Comparison of ENCODE assay signal across 7 cellular contexts in genomic region chr1:70204578-70204977, GRCh38. TPM values are rescaled to one million over a fixed set of nuclear protein-coding genes. Genes with fewer than 3 reads are reported as not detected.
DNase-seq lines count a peak whose midpoint lies in the region; ATAC-seq and TF ChIP-seq lines count a peak whose summit lies in the region.

No MANE protein-coding gene starts in this region.

- peak overlapping the region; percentile 96 for H3K4me2 ChIP-seq in SU-DHL-6 (ENCODE audit: low read depth, low read length, poor library complexity, severe bottlenecking)

- H3K36me3 Mint-ChIP-seq in HFFc6 (ENCODE audit: low read depth) = peaks cover 13% of the 10 kb centered on the region

- H3K27me3 ChIP-seq in SU-DHL-6 (ENCODE audit: low read length) = no peaks in the 10 kb centered on the region
- no peaks in the 10 kb centered on the region for H3K27me3 ChIP-seq in skeletal muscle tissue (ENCODE audit: control insufficient read depth in 3 of 3, insufficient read depth in 3 of 3, low read length in 3 of 3)

- no peaks in the 10 kb centered on the region for H3K9me2 ChIP-seq in SU-DHL-6 (replicated peaks; ENCODE audit: insufficient read depth, low read length)

- ATAC-seq in HG03280 (IDR thresholded peaks at IDR 0.05; ENCODE audit: unreplicated experiment) = no peak

- peak overlapping the region; percentile 99 for H3K4me3 Mint-ChIP-seq in HFFc6

- no peaks in the 10 kb centered on the region for H4K20me1 ChIP-seq in SU-DHL-6 (ENCODE audit: low read depth, low read length)

- no peaks in the 10 kb centered on the region for H3K27me3 Mint-ChIP-seq in HFFc6 (ENCODE audit: insufficient read depth)

- H3K79me2 ChIP-seq in SU-DHL-6 (ENCODE audit: insufficient read depth, low read length) = peaks cover 99% of the 10 kb centered on the region

- H3K4me3 ChIP-seq in SU-DHL-6 (ENCODE audit: insufficient read depth, low read length, poor library complexity, severe bottlenecking) (peak overlapping the region; percentile 99), foreskin fibroblast (ENCODE audit: low read depth in 1 of 2, low read length in 2 of 2) (peak overlapping the region; percentile 90 to 93), skeletal muscle tissue (ENCODE audit: low read length in 3 of 3) (peak overlapping the region; percentile 92 to 100 (median 98))

- H3K9ac ChIP-seq in SU-DHL-6 (ENCODE audit: low read length) (peak overlapping the region; percentile 83), skeletal muscle tissue (ENCODE audit: low read depth in 1 of 3, low read length in 3 of 3) (peak overlapping the region; percentile 96 to 100 (median 99))

- H3K9me3 Mint-ChIP-seq in HFFc6 = no peaks in the 10 kb centered on the region

- H3K27ac ChIP-seq in SU-DHL-6 (ENCODE audit: low read depth, low read length) = no peak overlapping the region
- H3K27ac ChIP-seq in skeletal muscle tissue (ENCODE audit: low read depth, low read length) = peak overlapping the region; percentile 97

- H3K4me1 ChIP-seq in skeletal muscle tissue (ENCODE audit: control insufficient read depth in 3 of 3, insufficient read depth in 3 of 3, low read length in 3 of 3) = peaks cover 21 to 38% (median 32%) of the 10 kb centered on the region in 3 donors

- peak overlapping the region; percentile 82 for H2AFZ ChIP-seq in SU-DHL-6 (ENCODE audit: low read depth, low read length, severe bottlenecking)

- H3K27ac Mint-ChIP-seq in HFFc6 = peak overlapping the region; percentile 99

- H3F3A ChIP-seq in SU-DHL-6 (ENCODE audit: insufficient read depth) = peaks cover 12% of the 10 kb centered on the region

- no peaks in the 10 kb centered on the region for H3K9me3 ChIP-seq in SU-DHL-6 (ENCODE audit: insufficient read depth, low read length)
- no peaks in the 10 kb centered on the region for H3K9me3 ChIP-seq in skeletal muscle tissue (ENCODE audit: control insufficient read depth in 3 of 3, low read length in 3 of 3)

- H3K4me1 Mint-ChIP-seq in HFFc6 (ENCODE audit: low read depth) = peaks cover 37% of the 10 kb centered on the region

- peaks cover 7% of the 10 kb centered on the region for H3K36me3 ChIP-seq in SU-DHL-6 (ENCODE audit: low read length)
- peaks cover 0 to 13% (median 4%) of the 10 kb centered on the region in 3 donors for H3K36me3 ChIP-seq in skeletal muscle tissue (ENCODE audit: control insufficient read depth in 3 of 3, insufficient read depth in 3 of 3, low read length in 3 of 3)

- no peak for TF ChIP-seq CTCF in HFFc6 (IDR thresholded peaks at IDR 0.05)
- TF ChIP-seq CTCF in SU-DHL-6 (IDR thresholded peaks at IDR 0.05; ENCODE audit: insufficient read depth, low read length, poor library complexity, severe bottlenecking) = no peak
- no peak for TF ChIP-seq CTCF in foreskin fibroblast (IDR thresholded peaks at IDR 0.05; ENCODE audit: low read depth, low read length)

- no peak for DNase-seq in HFFc6
- peak in 1 of 2 donors; percentile 24 for DNase-seq in foreskin fibroblast
- DNase-seq in stimulated activated naive CD4-positive, alpha-beta T cell treated with Interleukin-2 at 50 U/mL for 16 hours (lab: John Stamatoyannopoulos, UW) = no peak
- DNase-seq in NOMO-1 (lab: John Stamatoyannopoulos, UW; ENCODE audit: unreplicated experiment in 2 of 2) = no peak

RNA-seq across cellular contexts. Expression of gene LRRC40, which starts 0.8 kb away (rescaled TPM):
- 10 to 100 TPM; 10.6 to 16.5 (median 14.0) TPM for total RNA-seq in HFFc6 (2021; fragmentation: NEBNext Ultra II Directional; extraction: Animal tissue kit (Norgen Biotek cat#: 25700))
- 13.6 TPM for total RNA-seq in skeletal muscle tissue

RNA-seq across cellular contexts. Expression of gene SRSF11, which starts 16.6 kb away (rescaled TPM):
- total RNA-seq in HFFc6 (2021; fragmentation: NEBNext Ultra II Directional; extraction: Animal tissue kit (Norgen Biotek cat#: 25700)) = 100 to 1,000 TPM in 3 of 6 experiments, 10 to 100 TPM in 3; 94.9 to 107 (median 100) TPM
- 67.8 TPM for total RNA-seq in skeletal muscle tissue
